Comparison of ENCODE assay signal across 30 cellular contexts in genomic region chr2:199810422-199811250, GRCh38. TPM values are rescaled to one million over a fixed set of nuclear protein-coding genes. Genes with fewer than 3 reads are reported as not detected.
DNase-seq lines count a peak whose midpoint lies in the region; ATAC-seq and TF ChIP-seq lines count a peak whose summit lies in the region.
"Had no signal": no experiment of that assay in that cellular context is flagged by ENCODE, and none has a peak within 500 bp of the region (broad histone marks: within the 10 kb centered on the region; RNA-seq: fewer than 3 reads in every experiment).

No MANE protein-coding gene starts in this region.

- H3K4me3 ChIP-seq in GM23338, result no peak overlapping the region
- peak overlapping the region; percentile 66 for H3K4me3 ChIP-seq in adipocyte (ENCODE audit: low read length)
- H3K4me3 ChIP-seq in mesenchymal stem cell (ENCODE audit: insufficient read depth in 1 of 2, low read depth in 1 of 2, low read length in 2 of 2), result peak overlapping the region in 1 of 2 experiments; percentile 52
- H3K4me3 ChIP-seq in mucosa of descending colon, result no peak overlapping the region
- H3K4me3 ChIP-seq: BLaER1, esophagus muscularis mucosa, SJCRH30, tibial artery had no signal

- intact Hi-C loops in mucosa of descending colon (cut with DNase I, micrococcal nuclease), result no loop called here

- no peaks in the 10 kb centered on the region for H3F3A ChIP-seq in GM23338 (replicated peaks; ENCODE audit: low read depth)

- H3K23ac ChIP-seq in mesenchymal stem cell (ENCODE audit: low read length in 2 of 2), result no peak overlapping the region

- peaks cover 8% of the 10 kb centered on the region for H3K9me3 Mint-ChIP-seq in GM23338
- H3K9me3 Mint-ChIP-seq: activated naive CD4-positive, alpha-beta T cell treated with anti-CD3 and anti-CD28 coated beads, Interleukin-2, amount 50 U/mL, for 24 hours; activated T-helper 2 cell treated with anti-CD3 and anti-CD28 coated beads, Interferon-gamma antibody, Interleukin-2, Interleukin-4, amounts not matched to agents 10 μg/mL and 5 μg/mL and 100 μg/mL, durations not matched to agents 14 hours and 24 hours and 36 hours; HFFc6; mesothelial cell of epicardium; stimulated activated naive CD8-positive, alpha-beta T cell treated with anti-CD3 and anti-CD28 coated beads, Interleukin-15, Interleukin-2, amounts not matched to agents 100 ng/mL and 50 ng/mL, for 24 hours had no signal

- H3K14ac ChIP-seq in mesenchymal stem cell (ENCODE audit: low read length in 2 of 2), result no peak overlapping the region

- peaks cover 25% of the 10 kb centered on the region for H3K4me1 ChIP-seq in GM23338 (ENCODE audit: insufficient read depth)
- H3K4me1 ChIP-seq in adipocyte (ENCODE audit: control insufficient read depth, insufficient read depth, low read length), result peaks cover 31% of the 10 kb centered on the region
- no peaks in the 10 kb centered on the region for H3K4me1 ChIP-seq in mesenchymal stem cell (ENCODE audit: control insufficient read depth, insufficient read depth, low read depth, low read length)
- no peaks in the 10 kb centered on the region for H3K4me1 ChIP-seq in mucosa of descending colon (ENCODE audit: low read depth)
- H3K4me1 ChIP-seq: BLaER1, tibial artery had no signal

- H2BK5ac ChIP-seq in mesenchymal stem cell (ENCODE audit: low read depth, low read length, poor library complexity, severe bottlenecking), result no peak overlapping the region

- no peak overlapping the region for H3K27ac ChIP-seq in GM23338 (ENCODE audit: low read depth)
- no peak overlapping the region for H3K27ac ChIP-seq in mesenchymal stem cell (ENCODE audit: low read length, poor library complexity, severe bottlenecking)
- H3K27ac ChIP-seq: BLaER1, esophagus muscularis mucosa, SJCRH30, tibial artery had no signal

- H3K27ac Mint-ChIP-seq in GM23338, result peak overlapping the region; percentile 61
- H3K27ac Mint-ChIP-seq: activated CD8-positive, alpha-beta T cell treated with anti-CD3 and anti-CD28 coated beads for 36 hours; activated naive CD4-positive, alpha-beta T cell treated with anti-CD3 and anti-CD28 coated beads, Interleukin-2, amount 50 U/mL, for 24 hours; activated T-helper 2 cell treated with anti-CD3 and anti-CD28 coated beads, Interferon-gamma antibody, Interleukin-2, Interleukin-4, amounts not matched to agents 10 μg/mL and 5 μg/mL and 100 μg/mL, durations not matched to agents 14 hours and 24 hours and 36 hours; HFFc6; IgD-negative memory B cell; mesothelial cell of epicardium; naive thymus-derived CD4-positive, alpha-beta T cell; stimulated activated naive CD8-positive, alpha-beta T cell treated with anti-CD3 and anti-CD28 coated beads, Interleukin-15, Interleukin-2, amounts not matched to agents 100 ng/mL and 50 ng/mL, for 24 hours; T-cell had no signal

- ATAC-seq in GM23338, result peak; percentile 45; the same call in 1 of the 3 replicates
- no peak for ATAC-seq in GM18867 (IDR thresholded peaks at IDR 0.05; ENCODE audit: unreplicated experiment)
- no peak for ATAC-seq in HG03521 (IDR thresholded peaks at IDR 0.05; ENCODE audit: unreplicated experiment)
- ATAC-seq in mucosa of descending colon, result no peak
- ATAC-seq: activated CD8-positive, alpha-beta T cell treated with anti-CD3 and anti-CD28 coated beads for 36 hours; left ventricle myocardium superior; naive thymus-derived CD4-positive, alpha-beta T cell; T-cell had no signal

- H2AK5ac ChIP-seq in mesenchymal stem cell (ENCODE audit: low read length, severe bottlenecking), result no peak overlapping the region

- no peak overlapping the region for H2BK12ac ChIP-seq in mesenchymal stem cell (ENCODE audit: low read length in 2 of 2)

- H3K27me3 ChIP-seq in GM23338 (ENCODE audit: insufficient read depth), result no peaks in the 10 kb centered on the region
- no peaks in the 10 kb centered on the region for H3K27me3 ChIP-seq in adipocyte (replicated peaks; ENCODE audit: control insufficient read depth, insufficient read depth, low read length)
- no peaks in the 10 kb centered on the region for H3K27me3 ChIP-seq in mesenchymal stem cell (ENCODE audit: control insufficient read depth in 1 of 2, insufficient read depth in 1 of 2, low read length in 2 of 2)
- H3K27me3 ChIP-seq: BLaER1, esophagus muscularis mucosa, SJCRH30, tibial artery had no signal

- H2BK15ac ChIP-seq in mesenchymal stem cell (ENCODE audit: low read depth, poor library complexity, severe bottlenecking), result no peak overlapping the region

- no peaks in the 10 kb centered on the region for H4K20me1 ChIP-seq in GM23338 (replicated peaks; ENCODE audit: insufficient read depth)
- H4K20me1 ChIP-seq: BLaER1 had no signal

- peaks cover 1% of the 10 kb centered on the region for H3K27me3 Mint-ChIP-seq in GM23338 (ENCODE audit: insufficient read depth, low read depth, poor library complexity)
- H3K27me3 Mint-ChIP-seq: activated CD8-positive, alpha-beta T cell treated with anti-CD3 and anti-CD28 coated beads for 36 hours; activated naive CD4-positive, alpha-beta T cell treated with anti-CD3 and anti-CD28 coated beads, Interleukin-2, amount 50 U/mL, for 24 hours; IgD-negative memory B cell; naive thymus-derived CD4-positive, alpha-beta T cell; stimulated activated naive CD8-positive, alpha-beta T cell treated with anti-CD3 and anti-CD28 coated beads, Interleukin-15, Interleukin-2, amounts not matched to agents 100 ng/mL and 50 ng/mL, for 24 hours; T-cell had no signal

- no peak for TF ChIP-seq CTCF in GM23338 (conservative IDR thresholded peaks at IDR 0.05; ENCODE audit: low read depth in 2 of 2)
- TF ChIP-seq CTCF in mucosa of descending colon (IDR thresholded peaks at IDR 0.05), result no peak

- H3K36me3 Mint-ChIP-seq in GM23338 (ENCODE audit: low read depth), result peaks cover 12% of the 10 kb centered on the region; the same call in 2 of the 3 replicates
- H3K36me3 Mint-ChIP-seq: mesothelial cell of epicardium had no signal

- 0 out of 2 replicates have a peak overlapping the region, but pooled peaks have one; percentile 9 for H3K4me2 ChIP-seq in GM23338
- H3K4me2 ChIP-seq in mesenchymal stem cell (ENCODE audit: low read length, poor library complexity, severe bottlenecking), result no peak overlapping the region
- H3K4me2 ChIP-seq: BLaER1 had no signal

- no peaks in the 10 kb centered on the region for H3K9me3 ChIP-seq in adipocyte (ENCODE audit: control insufficient read depth, low read length)
- H3K9me3 ChIP-seq in mesenchymal stem cell (ENCODE audit: control insufficient read depth, low read length), result no peaks in the 10 kb centered on the region
- H3K9me3 ChIP-seq in mucosa of descending colon, result no peaks in the 10 kb centered on the region
- H3K9me3 ChIP-seq: BLaER1, esophagus muscularis mucosa, SJCRH30, tibial artery had no signal

- H4K91ac ChIP-seq in mesenchymal stem cell (ENCODE audit: low read length), result no peak overlapping the region

- no peak overlapping the region for H3K4me3 Mint-ChIP-seq in GM23338
- H3K4me3 Mint-ChIP-seq: activated CD8-positive, alpha-beta T cell treated with anti-CD3 and anti-CD28 coated beads for 36 hours; activated naive CD4-positive, alpha-beta T cell treated with anti-CD3 and anti-CD28 coated beads, Interleukin-2, amount 50 U/mL, for 24 hours; HFFc6; IgD-negative memory B cell; mesothelial cell of epicardium; naive thymus-derived CD4-positive, alpha-beta T cell; stimulated activated naive CD8-positive, alpha-beta T cell treated with anti-CD3 and anti-CD28 coated beads, Interleukin-15, Interleukin-2, amounts not matched to agents 100 ng/mL and 50 ng/mL, for 24 hours; T-cell had no signal

- no peaks in the 10 kb centered on the region for H3K79me2 ChIP-seq in GM23338 (replicated peaks; ENCODE audit: insufficient read depth)

- H3K79me1 ChIP-seq in mesenchymal stem cell (replicated peaks; ENCODE audit: low read length, poor library complexity, severe bottlenecking), result no peaks in the 10 kb centered on the region

- no peak overlapping the region for H3K4ac ChIP-seq in mesenchymal stem cell (ENCODE audit: low read depth in 1 of 2, low read length in 2 of 2)

- H4K8ac ChIP-seq in mesenchymal stem cell (ENCODE audit: low read length), result no peak overlapping the region

- H2BK120ac ChIP-seq in mesenchymal stem cell (ENCODE audit: low read depth, low read length), result no peak overlapping the region

- peak; percentile 40 for DNase-seq in AG08395 (ENCODE audit: low spot score)
- no peak for DNase-seq in GM23338 (ENCODE audit: low spot score)
- DNase-seq in adipocyte (ENCODE audit: low read depth), result peak; percentile 75
- DNase-seq in mesenchymal stem cell, result no peak
- no peak for DNase-seq in cortex of kidney (lab: John Stamatoyannopoulos, UW)
- DNase-seq in mucosa of descending colon, result no peak
- DNase-seq: activated CD4-positive, CD25-positive, alpha-beta regulatory T cell treated with anti-CD3 and anti-CD28 coated beads, Interleukin-2, amount 50 U/mL, for 72 hours; activated CD8-positive, alpha-beta T cell treated with anti-CD3 and anti-CD28 coated beads for 36 hours; anterior cingulate cortex; DMS79; GF-D8; glutamatergic neuron; HFFc6; left ventricle myocardium superior; naive thymus-derived CD4-positive, alpha-beta T cell; NCI-H1092; NCI-H187; NCI-H526 treated with DMSO at 0.1 percent for 48 hours; SJCRH30; T-cell; tibial artery had no signal

- peaks cover 34% of the 10 kb centered on the region for H3K4me1 Mint-ChIP-seq in GM23338
- H3K4me1 Mint-ChIP-seq: activated naive CD4-positive, alpha-beta T cell treated with anti-CD3 and anti-CD28 coated beads, Interleukin-2, amount 50 U/mL, for 24 hours; naive thymus-derived CD4-positive, alpha-beta T cell; T-cell had no signal

- 83% methylated on average over 6 of the region's 7 CpGs for WGBS in mesenchymal stem cell

- H3K18ac ChIP-seq in mesenchymal stem cell (ENCODE audit: low read depth in 1 of 2, low read length in 2 of 2), result no peak overlapping the region

- peak overlapping the region; percentile 67; the same call in 1 of the 2 replicates for H2AFZ ChIP-seq in GM23338
- H2AFZ ChIP-seq in mesenchymal stem cell (ENCODE audit: low read depth, low read length), result no peak overlapping the region

- no peaks in the 10 kb centered on the region for H3K9me2 ChIP-seq in GM23338 (ENCODE audit: insufficient read depth)

- peak overlapping the region; percentile 56 for H3K9ac ChIP-seq in adipocyte (ENCODE audit: low read length)
- H3K9ac ChIP-seq in mesenchymal stem cell (ENCODE audit: low read length), result peak overlapping the region; percentile 87
- H3K9ac ChIP-seq: BLaER1 had no signal

- no peaks in the 10 kb centered on the region for H3K36me3 ChIP-seq in GM23338 (ENCODE audit: insufficient read depth)
- H3K36me3 ChIP-seq in adipocyte (ENCODE audit: control insufficient read depth, insufficient read depth, low read length, severe bottlenecking), result no peaks in the 10 kb centered on the region
- H3K36me3 ChIP-seq in mesenchymal stem cell (ENCODE audit: control insufficient read depth in 1 of 2, insufficient read depth in 2 of 2, low read depth in 1 of 2, low read length in 2 of 2), result no peaks in the 10 kb centered on the region
- H3K36me3 ChIP-seq in mucosa of descending colon (ENCODE audit: low read depth), result no peaks in the 10 kb centered on the region
- H3K36me3 ChIP-seq: BLaER1, esophagus muscularis mucosa, SJCRH30, tibial artery had no signal

TF ChIP-seq in GM23338, 12 proteins besides CTCF, POLR2A, EP300 and RAD21 (continues in another document):
- TF ChIP-seq NANOG (IDR thresholded peaks at IDR 0.05; ENCODE audit: borderline replicate concordance), result no peak

RNA-seq across cellular contexts. Expression of gene FTCDNL1, which starts 40.4 kb away (rescaled TPM):
- 1.7 and 3.3 TPM in 2 replicates for total RNA-seq in GM23338 (2014; rRNA removed; shearing (Covaris generic))
- polyA plus RNA-seq in GM23338 (2016; fragmentation: Nextera tagmentation; extraction: Ambion mirVana), result 2.0 and 2.3 TPM in 2 replicates
- 0.01 TPM for polyA plus RNA-seq in mesenchymal stem cell (2013, experiment 1 of 2)
- polyA plus RNA-seq in mesenchymal stem cell (2013, experiment 2 of 2), result 0.04 TPM
- total RNA-seq in mucosa of descending colon, result 1 to 10 TPM; 2.1 to 5.1 (median 2.3) TPM

Comparison
In these comparisons a context has a peak if more than half of its experiments do, and no peak if none do; other contexts are left out.
1. DNase-seq: peak in AG08395 (single experiment) and adipocyte (single experiment); none in GM23338 (single experiment), mesenchymal stem cell (single experiment), cortex of kidney (single experiment) and mucosa of descending colon (0 of 3).